ENCODE assay signal across 24 cellular contexts in the genomic region with DNA sequence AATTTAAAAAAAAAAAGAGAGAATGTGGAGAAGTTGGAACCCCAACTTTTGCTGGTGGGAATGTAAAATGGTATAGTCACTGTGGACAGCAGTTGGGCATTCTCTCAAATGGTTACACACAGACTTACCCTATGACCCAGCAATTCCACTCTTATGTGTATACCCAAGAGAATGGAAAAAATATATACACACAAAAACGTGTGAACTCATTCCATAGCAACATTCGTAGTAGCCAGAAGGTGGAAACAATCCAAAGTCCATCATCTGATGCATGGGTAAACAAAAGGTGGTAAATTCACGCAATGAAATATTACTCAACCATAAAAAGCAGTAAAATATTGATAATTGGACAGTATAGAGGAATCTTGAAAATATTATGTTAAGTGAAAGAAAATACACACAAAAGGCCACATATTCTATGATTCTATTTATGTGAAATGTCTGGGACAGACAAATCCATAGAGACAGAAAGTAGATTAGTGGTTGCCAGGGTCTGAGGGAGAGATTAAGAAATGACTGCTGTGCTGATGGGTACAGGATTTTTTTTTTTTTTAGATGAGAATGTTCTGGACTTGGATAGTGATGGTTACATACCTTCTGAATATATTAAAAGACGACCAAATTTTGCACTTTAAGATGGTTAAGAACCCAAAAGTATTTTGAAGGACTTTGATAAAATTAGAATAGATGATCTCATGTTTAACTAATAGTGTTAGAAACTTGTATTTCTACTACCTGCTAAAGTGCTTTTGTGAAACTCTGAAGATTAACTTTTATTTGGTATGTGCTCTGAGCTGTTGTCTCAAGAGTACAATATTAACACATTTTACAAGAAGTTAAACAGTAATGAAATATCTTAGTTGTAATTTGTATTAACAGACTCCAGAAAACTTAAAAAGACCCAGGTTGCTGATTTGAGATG.
DNase-seq lines count a peak whose midpoint lies in the region; ATAC-seq, FAIRE-seq and TF ChIP-seq lines count a peak whose summit lies in the region.
"Had no signal": no experiment of that assay in that cellular context is flagged by ENCODE, and none has a peak within 500 bp of the region (broad histone marks: within the 10 kb centered on the region; RNA-seq: fewer than 3 reads in every experiment).

No MANE protein-coding gene starts in this region.

- ATAC-seq in GM21825 (IDR thresholded peaks at IDR 0.05; ENCODE audit: unreplicated experiment) (peak; percentile 25), GM21360 (IDR thresholded peaks at IDR 0.05; ENCODE audit: unreplicated experiment) (no peak), GM19324 (IDR thresholded peaks at IDR 0.05; ENCODE audit: low FRiP score, unreplicated experiment) (no peak), GM18511 (IDR thresholded peaks at IDR 0.05; ENCODE audit: unreplicated experiment) (no peak)
- ATAC-seq: foreskin keratinocyte; stimulated activated naive CD8-positive, alpha-beta T cell treated with anti-CD3 and anti-CD28 coated beads, Interleukin-15, Interleukin-2, amounts not matched to agents 100 U/mL and 50 U/mL, for 24 hours had no signal

- intact Hi-C loops in kidney (cut with DNase I), result no loop called here
- intact Hi-C loops in mammary epithelial cell (cut with micrococcal nuclease), result no loop called here

- peak overlapping the region; percentile 6 to 7 for H3K4me3 ChIP-seq in kidney (ENCODE audit: low read length in 2 of 2)
- no peak overlapping the region for H3K4me3 ChIP-seq in mammary epithelial cell (replicated peaks in 1 of 3; ENCODE audit: insufficient read depth in 1 of 3, low read depth in 2 of 3, low read length in 3 of 3)
- H3K4me3 ChIP-seq: ascending aorta, BLaER1, colonic mucosa, GM12878 had no signal

- TF ChIP-seq CTCF in D721Med (IDR thresholded peaks at IDR 0.05; ENCODE audit: insufficient read depth, missing control alignments), result no peak
- no peak for TF ChIP-seq CTCF in kidney (IDR thresholded peaks at IDR 0.05; ENCODE audit: borderline replicate concordance, extremely low read depth, insufficient read depth)
- no peak for TF ChIP-seq CTCF in mammary epithelial cell (conservative IDR thresholded peaks at IDR 0.05 in 1 of 2, IDR thresholded peaks at IDR 0.05 in 1 of 2; ENCODE audit: extremely low read depth in 1 of 2, insufficient read depth in 1 of 2, low read depth in 1 of 2, low read length in 2 of 2)

- H3K4me1 ChIP-seq in kidney (ENCODE audit: control insufficient read depth in 1 of 2, insufficient read depth in 1 of 2, low read depth in 1 of 2, low read length in 2 of 2) (peaks cover 2 to 10% of the 10 kb centered on the region in 2 donors), mammary epithelial cell (ENCODE audit: insufficient read depth, low read length) (no peaks in the 10 kb centered on the region)
- H3K4me1 ChIP-seq: BLaER1, colonic mucosa, foreskin keratinocyte had no signal

- H2AFZ ChIP-seq in mammary epithelial cell (ENCODE audit: low read depth, low read length), result no peak overlapping the region

- WGBS in mammary epithelial cell (ENCODE audit: low coverage, missing lambda C conversion rate), result 75% methylated on average over 4 of the region's 4 CpGs

- H4K20me1 ChIP-seq in mammary epithelial cell (ENCODE audit: insufficient read depth, low read length), result no peaks in the 10 kb centered on the region
- H4K20me1 ChIP-seq: BLaER1 had no signal

- BruUV-seq in mammary epithelial cell (replicated peaks; lab: Mats Ljungman, UMichigan), result no TSS peak

- peak overlapping the region in 1 of 2 donors; percentile 37 for H3K9ac ChIP-seq in kidney (ENCODE audit: low read length in 2 of 2)
- H3K9ac ChIP-seq in mammary epithelial cell (ENCODE audit: insufficient read depth, low read length), result no peak overlapping the region
- H3K9ac ChIP-seq: BLaER1 had no signal

- H3K9me3 ChIP-seq in kidney (ENCODE audit: control insufficient read depth in 1 of 2, low read length in 2 of 2) (no peaks in the 10 kb centered on the region), mammary epithelial cell (replicated peaks; ENCODE audit: insufficient read depth, low read length) (no peaks in the 10 kb centered on the region)
- H3K9me3 ChIP-seq: ascending aorta, colonic mucosa had no signal

- H3K4me2 ChIP-seq in mammary epithelial cell (ENCODE audit: insufficient read depth, low read depth, low read length), result no peak overlapping the region
- H3K4me2 ChIP-seq: BLaER1 had no signal

- dilution Hi-C loops in mammary epithelial cell (cut with HindIII; ENCODE audit: low sequenced_read_pairs), result no loop called here

- FAIRE-seq in D721Med (lab: Jason Lieb, UNC) (peak; percentile 35), kidney (lab: Jason Lieb, UNC) (no peak)
- FAIRE-seq: A204.1, endothelial cell of umbilical vein, G401.6 had no signal

- in situ Hi-C loops in mammary epithelial cell (cut with MboI; ENCODE audit: low sequenced_read_pairs in 2 of 2), result no loop called here

- H3K27ac ChIP-seq in kidney (ENCODE audit: low read depth in 2 of 2, low read length in 2 of 2) (peak overlapping the region in 1 of 2 donors; percentile 59), mammary epithelial cell (ENCODE audit: insufficient read depth, low read depth, low read length) (no peak overlapping the region)
- H3K27ac ChIP-seq: ascending aorta, BLaER1, colonic mucosa, foreskin keratinocyte had no signal

- H3K79me2 ChIP-seq in mammary epithelial cell (ENCODE audit: insufficient read depth, low read length), result peaks cover 23% of the 10 kb centered on the region

- H3K27me3 ChIP-seq in mammary epithelial cell (ENCODE audit: insufficient read depth, low read length), result no peaks in the 10 kb centered on the region
- H3K27me3 ChIP-seq: ascending aorta, BLaER1, colonic mucosa, foreskin keratinocyte had no signal

- no peak for DNase-seq in D721Med (ENCODE audit: insufficient read length, low spot score)
- DNase-seq in NCI-H82 (lab: John Stamatoyannopoulos, UW), result peak; percentile 58
- DNase-seq in kidney, result no peak
- no peak for DNase-seq in mammary epithelial cell
- DNase-seq: activated CD4-positive, alpha-beta T cell treated with anti-CD3 and anti-CD28 coated beads, Interleukin-2, amount 50 U/mL, for 1 hour; activated naive CD4-positive, alpha-beta T cell treated with anti-CD3 and anti-CD28 coated beads for 36 hours; Calu3; colonic mucosa; foreskin keratinocyte; NCI-H2029; NCI-H446; stimulated activated naive CD8-positive, alpha-beta T cell treated with anti-CD3 and anti-CD28 coated beads, Interleukin-15, Interleukin-2, amounts not matched to agents 100 U/mL and 50 U/mL, for 24 hours; SW 1271; trophoblast cell had no signal

- H3K36me3 ChIP-seq in kidney (ENCODE audit: control insufficient read depth in 1 of 2, insufficient read depth in 2 of 2, low read length in 2 of 2) (no peaks in the 10 kb centered on the region), mammary epithelial cell (ENCODE audit: insufficient read depth, low read length) (peaks cover 2% of the 10 kb centered on the region)
- H3K36me3 ChIP-seq: ascending aorta, colonic mucosa had no signal

- CTCF ChIA-PET in mammary epithelial cell (lab: Charles Lee; ENCODE audit: low non-redundant PET), result no interaction called here

Comparison
In these comparisons a context has a peak if more than half of its experiments do, and no peak if none do; other contexts are left out.
1. H3K4me3 ChIP-seq: peak in kidney (2 of 2); none in mammary epithelial cell (0 of 3).